In genomic region chr6:31897612-31898199, GRCh38 we compare ENCODE assay signal across 8 cellular contexts. TPM values are rescaled to one million over a fixed set of nuclear protein-coding genes. Genes with fewer than 3 reads are reported as not detected.
DNase-seq lines count a peak whose midpoint lies in the region; ATAC-seq, FAIRE-seq and TF ChIP-seq lines count a peak whose summit lies in the region.

EHMT2 (minus strand) TSS chr6:31897698; CDS start chr6:31897677, 21 bp downstream.

- peak; percentile 90 for DNase-seq in GM12892 (ENCODE audit: insufficient read length)
- peak; percentile 89 for DNase-seq in NCI-H345 (lab: John Stamatoyannopoulos, UW)
- DNase-seq in activated CD4-positive, CD25-positive, alpha-beta regulatory T cell (lab: John Stamatoyannopoulos, UW) = peak; percentile 73 to 79 (median 76)
- DNase-seq in caudate nucleus (lab: John Stamatoyannopoulos, UW) = peak; percentile 34 to 92 (median 83)
- DNase-seq in islet precursor cell = peak; percentile 91
- DNase-seq in stimulated activated CD4-positive, alpha-beta T cell treated with anti-CD3 and anti-CD28 coated beads, Interleukin-12 subunit alpha, Interleukin-12 subunit beta, amount 100 ng/mL, for 4 hours = peak; percentile 82

- ATAC-seq in HG03097 (IDR thresholded peaks at IDR 0.05; ENCODE audit: low FRiP score, unreplicated experiment) (peak; percentile 42), GM18519 (IDR thresholded peaks at IDR 0.05; ENCODE audit: low FRiP score, unreplicated experiment) (no peak)

- TF ChIP-seq POLR2A in GM12892 (IDR thresholded peaks at IDR 0.05; ENCODE audit: low read depth, low read length) = peak; percentile 56; the same call in 1 of the 2 replicates

- peak; percentile 96 for FAIRE-seq in GM12892 (lab: Jason Lieb, UNC)

- H3K27ac ChIP-seq in caudate nucleus (ENCODE audit: low read depth, low read length) = peak within 1 kb of the TSS; percentile 92

RNA-seq across cellular contexts. Expression of gene EHMT2, which starts in this region (rescaled TPM):
- polyA plus RNA-seq in GM12892 (2012; ENCODE audit: missing spikeins) = 31.3 TPM
